ENCODE assay signal across 28 cellular contexts in genomic region chr9:95174038-95174437, GRCh38.
"Had no signal": no experiment of that assay in that cellular context is flagged by ENCODE, and none has a peak within 500 bp of the region (broad histone marks: within the 10 kb centered on the region; RNA-seq: fewer than 3 reads in every experiment).

No MANE protein-coding gene starts in this region.

- H3K27ac ChIP-seq: breast epithelium, foreskin keratinocyte, left ventricle myocardium inferior, ovary, skin epidermis, thoracic aorta, upper lobe of left lung, vagina had no signal

- H3K9me3 ChIP-seq: breast epithelium, left ventricle myocardium inferior, ovary, thoracic aorta, upper lobe of left lung, vagina had no signal

- H3K4me3 ChIP-seq: breast epithelium, left ventricle myocardium inferior, ovary, skin epidermis, thoracic aorta, upper lobe of left lung, vagina had no signal

- DNase-seq: activated B cell treated with CpG ODN at 0.5 μM for 24 hours; activated CD4-positive, alpha-beta T cell treated with anti-CD3 and anti-CD28 coated beads, Interleukin-2, amount 50 U/mL, for 1 hour; activated CD8-positive, alpha-beta T cell treated with anti-CD3 and anti-CD28 coated beads for 36 hours; activated naive CD4-positive, alpha-beta T cell; activated T-cell treated with anti-CD3 and anti-CD28 coated beads, Interleukin-2, amount 50 U/mL, for 48 hours; central memory CD4-positive, alpha-beta T cell; endodermal cell; foreskin keratinocyte; glutamatergic neuron; left ventricle myocardium inferior; mammary epithelial cell; naive B cell; ovary; stimulated activated CD4-positive, alpha-beta T cell treated with anti-CD3 and anti-CD28 coated beads, Interleukin-12 subunit alpha, Interleukin-12 subunit beta, amount 100 ng/mL, for 4 hours; stimulated activated CD4-positive, alpha-beta T cell treated with anti-CD3 and anti-CD28 coated beads, Interleukin-4, amount 100 ng/mL, for 24 hours; T-helper 2 cell; upper lobe of left lung had no signal

- H3K4me3 Mint-ChIP-seq: activated B cell treated with CpG ODN at 0.5 μM for 24 hours; activated CD8-positive, alpha-beta T cell treated with anti-CD3 and anti-CD28 coated beads for 36 hours; dendritic cell treated with granulocyte-macrophage colony-stimulating factor and Interleukin-4, amounts not matched to agents 40 ng/mL and 50 ng/mL, for 4 days; endodermal cell; naive B cell; stimulated activated effector memory CD8-positive, alpha-beta T cell treated with anti-CD3 and anti-CD28 coated beads, Interleukin-12 subunit alpha, Interleukin-12 subunit beta, amount 100 ng/mL, for 72 hours; stimulated activated naive CD8-positive, alpha-beta T cell treated with anti-CD3 and anti-CD28 coated beads, Interleukin-15, Interleukin-2, amounts not matched to agents 100 ng/mL and 50 ng/mL, for 24 hours had no signal

- H3K27ac Mint-ChIP-seq: activated B cell treated with CpG ODN at 0.5 μM for 24 hours; activated CD8-positive, alpha-beta T cell treated with anti-CD3 and anti-CD28 coated beads for 36 hours; activated naive CD4-positive, alpha-beta T cell treated with anti-CD3 and anti-CD28 coated beads, Interleukin-2, amount 50 U/mL, for 72 hours; dendritic cell treated with granulocyte-macrophage colony-stimulating factor and Interleukin-4, amounts not matched to agents 40 ng/mL and 50 ng/mL, for 4 days; endodermal cell; naive B cell; progenitor cell of endocrine pancreas; stimulated activated effector memory CD8-positive, alpha-beta T cell treated with anti-CD3 and anti-CD28 coated beads, Interleukin-12 subunit alpha, Interleukin-12 subunit beta, amount 100 ng/mL, for 72 hours; stimulated activated naive CD8-positive, alpha-beta T cell treated with anti-CD3 and anti-CD28 coated beads, Interleukin-15, Interleukin-2, amounts not matched to agents 100 ng/mL and 50 ng/mL, for 24 hours had no signal

- H3K4me1 ChIP-seq: breast epithelium, foreskin keratinocyte, upper lobe of left lung, vagina had no signal

- ATAC-seq: activated CD8-positive, alpha-beta T cell treated with anti-CD3 and anti-CD28 coated beads for 36 hours; activated naive CD4-positive, alpha-beta T cell treated with anti-CD3 and anti-CD28 coated beads, Interleukin-2, amount 50 U/mL, for 72 hours; esophagus mucosa; foreskin keratinocyte; sciatic nerve; stimulated activated effector memory CD8-positive, alpha-beta T cell treated with anti-CD3 and anti-CD28 coated beads, Interleukin-12 subunit alpha, Interleukin-12 subunit beta, amount 100 ng/mL, for 72 hours had no signal

- H3K36me3 ChIP-seq: breast epithelium, left ventricle myocardium inferior, ovary, thoracic aorta, upper lobe of left lung, vagina had no signal

- H3K27me3 ChIP-seq: breast epithelium, foreskin keratinocyte, ovary, upper lobe of left lung, vagina had no signal

- H3K27me3 Mint-ChIP-seq: activated B cell treated with CpG ODN at 0.5 μM for 24 hours; activated CD8-positive, alpha-beta T cell treated with anti-CD3 and anti-CD28 coated beads for 36 hours; dendritic cell treated with granulocyte-macrophage colony-stimulating factor and Interleukin-4, amounts not matched to agents 40 ng/mL and 50 ng/mL, for 4 days; naive B cell; progenitor cell of endocrine pancreas; stimulated activated naive CD8-positive, alpha-beta T cell treated with anti-CD3 and anti-CD28 coated beads, Interleukin-15, Interleukin-2, amounts not matched to agents 100 ng/mL and 50 ng/mL, for 24 hours had no signal

- H3K4me1 Mint-ChIP-seq: activated B cell treated with CpG ODN at 0.5 μM for 24 hours, naive B cell had no signal

- H3K36me3 Mint-ChIP-seq: stimulated activated effector memory CD8-positive, alpha-beta T cell treated with anti-CD3 and anti-CD28 coated beads, Interleukin-12 subunit alpha, Interleukin-12 subunit beta, amount 100 ng/mL, for 72 hours had no signal

- H3K9me3 Mint-ChIP-seq: activated B cell treated with CpG ODN at 0.5 μM for 24 hours; activated CD8-positive, alpha-beta T cell treated with anti-CD3 and anti-CD28 coated beads for 36 hours; activated naive CD4-positive, alpha-beta T cell treated with anti-CD3 and anti-CD28 coated beads, Interleukin-2, amount 50 U/mL, for 72 hours; dendritic cell treated with granulocyte-macrophage colony-stimulating factor and Interleukin-4, amounts not matched to agents 40 ng/mL and 50 ng/mL, for 4 days; endodermal cell; naive B cell; stimulated activated effector memory CD8-positive, alpha-beta T cell treated with anti-CD3 and anti-CD28 coated beads, Interleukin-12 subunit alpha, Interleukin-12 subunit beta, amount 100 ng/mL, for 72 hours; stimulated activated naive CD8-positive, alpha-beta T cell treated with anti-CD3 and anti-CD28 coated beads, Interleukin-15, Interleukin-2, amounts not matched to agents 100 ng/mL and 50 ng/mL, for 24 hours had no signal
